In the genomic region with DNA sequence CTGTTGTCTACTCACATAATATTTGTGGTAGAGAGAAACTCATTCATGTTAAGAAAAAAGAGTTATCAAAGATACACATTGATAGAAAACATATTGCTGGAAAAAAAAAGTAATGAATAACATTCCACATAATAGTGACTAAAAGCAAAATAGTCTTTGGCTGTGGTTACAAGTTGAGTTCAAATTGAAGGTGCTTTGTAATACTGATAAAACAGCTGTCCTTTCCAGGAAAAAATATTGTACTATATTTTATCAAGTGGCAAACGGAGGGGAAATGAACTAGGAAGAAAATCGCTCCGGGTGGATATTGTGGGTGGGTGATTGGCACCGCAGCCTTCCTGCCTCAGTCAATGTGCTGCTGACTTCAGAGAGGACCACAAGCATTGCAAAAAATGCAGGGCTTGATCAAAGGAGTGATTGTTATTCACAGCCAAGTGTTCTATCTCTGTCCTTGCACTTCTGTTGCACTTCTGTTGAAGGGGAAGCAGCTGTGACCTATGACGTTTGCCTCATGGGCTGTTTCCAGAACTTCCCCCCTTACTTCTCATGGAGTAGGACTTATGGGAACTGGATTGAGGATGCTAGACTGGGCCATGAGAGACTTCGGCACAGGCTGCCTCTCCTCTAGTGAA, we compare ENCODE assay signal across 1 cellular context.
TF ChIP-seq lines count a peak whose summit lies in the region.

No MANE protein-coding gene starts in this region.

TF ChIP-seq in HepG2, 621 proteins besides CTCF, POLR2A, EP300 and RAD21 (continued from another document):
- TF ChIP-seq AHR (CRISPR knock-in tag; IDR thresholded peaks at IDR 0.05) (no peak), MTF2 (CRISPR knock-in tag; IDR thresholded peaks at IDR 0.05; ENCODE audit: borderline replicate concordance) (no peak), ARHGAP35 (CRISPR knock-in tag; IDR thresholded peaks at IDR 0.05; ENCODE audit: borderline replicate concordance) (no peak), RXRA (CRISPR knock-in tag; IDR thresholded peaks at IDR 0.05) (no peak), KDM5A (IDR thresholded peaks at IDR 0.05; ENCODE audit: borderline replicate concordance, low read length) (no peak), ZNF75D (CRISPR knock-in tag; IDR thresholded peaks at IDR 0.05; ENCODE audit: borderline replicate concordance) (no peak), ZNF235 (CRISPR knock-in tag; IDR thresholded peaks at IDR 0.05; ENCODE audit: borderline replicate concordance) (no peak), HDAC1 (CRISPR knock-in tag; IDR thresholded peaks at IDR 0.05) (no peak), MZF1 (CRISPR knock-in tag; IDR thresholded peaks at IDR 0.05; ENCODE audit: borderline replicate concordance) (no peak), ZEB1 (IDR thresholded peaks at IDR 0.05; ENCODE audit: insufficient replicate concordance, low read depth) (no peak)
- TF ChIP-seq, protein P1, sequence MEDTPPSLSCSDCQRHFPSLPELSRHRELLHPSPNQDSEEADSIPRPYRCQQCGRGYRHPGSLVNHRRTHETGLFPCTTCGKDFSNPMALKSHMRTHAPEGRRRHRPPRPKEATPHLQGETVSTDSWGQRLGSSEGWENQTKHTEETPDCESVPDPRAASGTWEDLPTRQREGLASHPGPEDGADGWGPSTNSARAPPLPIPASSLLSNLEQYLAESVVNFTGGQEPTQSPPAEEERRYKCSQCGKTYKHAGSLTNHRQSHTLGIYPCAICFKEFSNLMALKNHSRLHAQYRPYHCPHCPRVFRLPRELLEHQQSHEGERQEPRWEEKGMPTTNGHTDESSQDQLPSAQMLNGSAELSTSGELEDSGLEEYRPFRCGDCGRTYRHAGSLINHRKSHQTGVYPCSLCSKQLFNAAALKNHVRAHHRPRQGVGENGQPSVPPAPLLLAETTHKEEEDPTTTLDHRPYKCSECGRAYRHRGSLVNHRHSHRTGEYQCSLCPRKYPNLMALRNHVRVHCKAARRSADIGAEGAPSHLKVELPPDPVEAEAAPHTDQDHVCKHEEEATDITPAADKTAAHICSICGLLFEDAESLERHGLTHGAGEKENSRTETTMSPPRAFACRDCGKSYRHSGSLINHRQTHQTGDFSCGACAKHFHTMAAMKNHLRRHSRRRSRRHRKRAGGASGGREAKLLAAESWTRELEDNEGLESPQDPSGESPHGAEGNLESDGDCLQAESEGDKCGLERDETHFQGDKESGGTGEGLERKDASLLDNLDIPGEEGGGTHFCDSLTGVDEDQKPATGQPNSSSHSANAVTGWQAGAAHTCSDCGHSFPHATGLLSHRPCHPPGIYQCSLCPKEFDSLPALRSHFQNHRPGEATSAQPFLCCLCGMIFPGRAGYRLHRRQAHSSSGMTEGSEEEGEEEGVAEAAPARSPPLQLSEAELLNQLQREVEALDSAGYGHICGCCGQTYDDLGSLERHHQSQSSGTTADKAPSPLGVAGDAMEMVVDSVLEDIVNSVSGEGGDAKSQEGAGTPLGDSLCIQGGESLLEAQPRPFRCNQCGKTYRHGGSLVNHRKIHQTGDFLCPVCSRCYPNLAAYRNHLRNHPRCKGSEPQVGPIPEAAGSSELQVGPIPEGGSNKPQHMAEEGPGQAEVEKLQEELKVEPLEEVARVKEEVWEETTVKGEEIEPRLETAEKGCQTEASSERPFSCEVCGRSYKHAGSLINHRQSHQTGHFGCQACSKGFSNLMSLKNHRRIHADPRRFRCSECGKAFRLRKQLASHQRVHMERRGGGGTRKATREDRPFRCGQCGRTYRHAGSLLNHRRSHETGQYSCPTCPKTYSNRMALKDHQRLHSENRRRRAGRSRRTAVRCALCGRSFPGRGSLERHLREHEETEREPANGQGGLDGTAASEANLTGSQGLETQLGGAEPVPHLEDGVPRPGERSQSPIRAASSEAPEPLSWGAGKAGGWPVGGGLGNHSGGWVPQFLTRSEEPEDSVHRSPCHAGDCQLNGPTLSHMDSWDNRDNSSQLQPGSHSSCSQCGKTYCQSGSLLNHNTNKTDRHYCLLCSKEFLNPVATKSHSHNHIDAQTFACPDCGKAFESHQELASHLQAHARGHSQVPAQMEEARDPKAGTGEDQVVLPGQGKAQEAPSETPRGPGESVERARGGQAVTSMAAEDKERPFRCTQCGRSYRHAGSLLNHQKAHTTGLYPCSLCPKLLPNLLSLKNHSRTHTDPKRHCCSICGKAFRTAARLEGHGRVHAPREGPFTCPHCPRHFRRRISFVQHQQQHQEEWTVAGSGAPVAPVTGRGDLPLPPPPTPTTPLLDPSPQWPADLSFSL (CRISPR knock-in tag; IDR thresholded peaks at IDR 0.05), result no peak
- TF ChIP-seq, protein P2, sequence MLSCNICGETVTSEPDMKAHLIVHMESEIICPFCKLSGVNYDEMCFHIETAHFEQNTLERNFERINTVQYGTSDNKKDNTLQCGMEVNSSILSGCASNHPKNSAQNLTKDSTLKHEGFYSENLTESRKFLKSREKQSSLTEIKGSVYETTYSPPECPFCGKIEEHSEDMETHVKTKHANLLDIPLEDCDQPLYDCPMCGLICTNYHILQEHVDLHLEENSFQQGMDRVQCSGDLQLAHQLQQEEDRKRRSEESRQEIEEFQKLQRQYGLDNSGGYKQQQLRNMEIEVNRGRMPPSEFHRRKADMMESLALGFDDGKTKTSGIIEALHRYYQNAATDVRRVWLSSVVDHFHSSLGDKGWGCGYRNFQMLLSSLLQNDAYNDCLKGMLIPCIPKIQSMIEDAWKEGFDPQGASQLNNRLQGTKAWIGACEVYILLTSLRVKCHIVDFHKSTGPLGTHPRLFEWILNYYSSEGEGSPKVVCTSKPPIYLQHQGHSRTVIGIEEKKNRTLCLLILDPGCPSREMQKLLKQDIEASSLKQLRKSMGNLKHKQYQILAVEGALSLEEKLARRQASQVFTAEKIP (CRISPR knock-in tag; IDR thresholded peaks at IDR 0.05; ENCODE audit: borderline replicate concordance), result no peak
